Comparison of ENCODE assay signal across 3 cellular contexts in genomic region chr10:15305161-15305560, GRCh38.
"Had no signal": no experiment of that assay in that cellular context is flagged by ENCODE, and none has a peak within 500 bp of the region (broad histone marks: within the 10 kb centered on the region; RNA-seq: fewer than 3 reads in every experiment).

No MANE protein-coding gene starts in this region.

- DNase-seq: GDM1, GF-D8 had no signal

- ATAC-seq: GM12878 had no signal

- H3K4me3 ChIP-seq: GM12878 had no signal
